In the genomic region with DNA sequence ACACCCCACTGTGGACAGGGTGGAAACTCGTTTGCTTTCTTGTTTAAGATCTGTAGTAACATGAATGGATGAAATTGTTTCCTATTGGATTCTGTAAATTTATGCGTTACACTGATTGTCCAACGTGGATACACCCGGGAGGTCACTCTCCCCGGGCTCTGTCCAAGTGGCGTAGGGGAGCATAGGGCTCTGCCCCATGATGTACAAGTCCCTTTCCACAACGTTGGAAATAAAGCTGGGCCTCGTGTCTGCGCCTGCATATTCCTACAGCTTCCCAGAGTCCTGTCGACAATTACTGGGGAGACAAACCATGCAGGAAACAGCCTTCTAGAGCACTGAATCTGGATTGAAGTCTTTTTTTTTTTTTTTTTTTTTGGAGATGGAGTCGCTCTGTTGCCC, we compare ENCODE assay signal across 8 cellular contexts. TPM values are rescaled to one million over a fixed set of nuclear protein-coding genes. Genes with fewer than 3 reads are reported as not detected.
DNase-seq lines count a peak whose midpoint lies in the region; ATAC-seq, FAIRE-seq and TF ChIP-seq lines count a peak whose summit lies in the region.

No MANE protein-coding gene starts in this region.

- H3K27ac ChIP-seq in A549 (peak overlapping the region; percentile 94 to 99), HL-60 (replicated peaks) (peak overlapping the region; percentile 90), left lung (peak overlapping the region; percentile 83 to 92)

- H3K9me3 ChIP-seq in A549: no peaks in the 10 kb centered on the region
- H3K9me3 ChIP-seq in left lung: no peaks in the 10 kb centered on the region

- H3K36me3 ChIP-seq in left lung: peaks cover 0 to 57% of the 10 kb centered on the region in 2 donors

- ATAC-seq in A549 (no peak), left lung (no peak)
- ATAC-seq in stimulated activated naive CD8-positive, alpha-beta T cell treated with anti-CD3 and anti-CD28 coated beads, Interleukin-15, amount 100 ng/mL, for 72 hours: no peak

- TF ChIP-seq EP300 in A549 (IDR thresholded peaks at IDR 0.05): no peak

- peaks cover 32% of the 10 kb centered on the region for H3K4me1 ChIP-seq in A549
- H3K4me1 ChIP-seq in left lung: peaks cover 32 to 52% of the 10 kb centered on the region in 2 donors

- TF ChIP-seq POLR2A in A549 (IDR thresholded peaks at IDR 0.05; ENCODE audit: low read length): no peak

- H3K4me3 Mint-ChIP-seq in stimulated activated naive CD8-positive, alpha-beta T cell treated with anti-CD3 and anti-CD28 coated beads, Interleukin-15, amount 100 ng/mL, for 72 hours: peak overlapping the region; percentile 94 to 95

- TF ChIP-seq CTCF in A549 (IDR thresholded peaks at IDR 0.05) (no peak), HL-60 (IDR thresholded peaks at IDR 0.05; ENCODE audit: insufficient read depth, low read length) (no peak), left lung (IDR thresholded peaks at IDR 0.05) (no peak)

- H3K27ac Mint-ChIP-seq in stimulated activated naive CD8-positive, alpha-beta T cell treated with anti-CD3 and anti-CD28 coated beads, Interleukin-15, amount 100 ng/mL, for 72 hours: peak overlapping the region; percentile 98 to 100

- POLR2A ChIA-PET in A549 (lab: Yijun Ruan, JAX): interaction anchor here (0.5 to 2.1 kb wide), 6 partner anchors 82 to 258 kb away, joined by 3 to 9 read pairs (median 5); partner anchors contain the start of gene PHACTR4

- no peaks in the 10 kb centered on the region for H3K9me3 Mint-ChIP-seq in stimulated activated naive CD8-positive, alpha-beta T cell treated with anti-CD3 and anti-CD28 coated beads, Interleukin-15, amount 100 ng/mL, for 72 hours

- H3K27me3 ChIP-seq in HL-60 (ENCODE audit: insufficient read depth, poor library complexity, severe bottlenecking) (no peaks in the 10 kb centered on the region), left lung (no peaks in the 10 kb centered on the region)

- peak overlapping the region; percentile 99 for H3K4me3 ChIP-seq in A549
- H3K4me3 ChIP-seq in HL-60 (replicated peaks; ENCODE audit: insufficient read depth, low read length): peak overlapping the region; percentile 70
- H3K4me3 ChIP-seq in left lung: peak overlapping the region; percentile 61 to 79

- peak overlapping the region; percentile 97 for H3K4me2 ChIP-seq in A549

- 3% methylated on average over 11 of the region's 11 CpGs for WGBS in A549 (ENCODE audit: missing lambda C conversion rate)

- CTCF ChIA-PET in A549 (lab: Yijun Ruan, JAX): no interaction called here

- DNase-seq in A549 (ENCODE audit: low read depth in 1 of 2, low spot score in 1 of 2) (no peak), HL-60 (ENCODE audit: low read depth in 1 of 2, low spot score in 1 of 2) (peak in 1 of 2 experiments; percentile 18), left lung (no peak), SKM-1 treated with dmso at 0.1 percent for 144 hours (lab: John Stamatoyannopoulos, UW; ENCODE audit: unreplicated experiment) (no peak), NCI-H146 treated with DMSO at 0.1 percent for 48 hours (lab: John Stamatoyannopoulos, UW; ENCODE audit: unreplicated experiment) (no peak), inferior parietal cortex (ENCODE audit: extremely low spot score) (no peak)
- peak; percentile 47 for DNase-seq in activated naive CD4-positive, alpha-beta T cell treated with anti-CD3 and anti-CD28 coated beads, Interleukin-2, amount 50 U/mL, for 16 hours
- DNase-seq in stimulated activated naive CD8-positive, alpha-beta T cell treated with anti-CD3 and anti-CD28 coated beads, Interleukin-15, amount 100 ng/mL, for 72 hours: peak; percentile 20 to 23

- H3K4me1 Mint-ChIP-seq in stimulated activated naive CD8-positive, alpha-beta T cell treated with anti-CD3 and anti-CD28 coated beads, Interleukin-15, amount 100 ng/mL, for 72 hours: peaks cover 48% of the 10 kb centered on the region

- no peak for FAIRE-seq in A549 (lab: Jason Lieb, UNC)

- no peak for TF ChIP-seq RAD21 in A549 (conservative IDR thresholded peaks at IDR 0.05 in 1 of 2, IDR thresholded peaks at IDR 0.05 in 1 of 2)

- no peaks in the 10 kb centered on the region for H3K27me3 Mint-ChIP-seq in stimulated activated naive CD8-positive, alpha-beta T cell treated with anti-CD3 and anti-CD28 coated beads, Interleukin-15, amount 100 ng/mL, for 72 hours

- intact Hi-C loops in left lung (cut with DNase I): no loop called here

TF ChIP-seq in A549, 52 proteins besides CTCF, POLR2A, EP300 and RAD21:
- TF ChIP-seq NPAS2 (CRISPR knock-in tag; IDR thresholded peaks at IDR 0.05; ENCODE audit: borderline replicate concordance) (no peak), CEBPB (IDR thresholded peaks at IDR 0.05) (no peak), MAX (IDR thresholded peaks at IDR 0.05) (no peak), CBX8 (IDR thresholded peaks at IDR 0.05) (no peak), ELK1 (IDR thresholded peaks at IDR 0.05; ENCODE audit: low read depth, low read length) (no peak), TFCP2L1 (CRISPR knock-in tag; IDR thresholded peaks at IDR 0.05) (no peak), FOSL2 (IDR thresholded peaks at IDR 0.05) (no peak), FOSL2 (CRISPR knock-in tag; IDR thresholded peaks at IDR 0.05) (no peak), MAZ (IDR thresholded peaks at IDR 0.05; ENCODE audit: borderline replicate concordance, low read depth, low read length) (no peak), ESRRA (IDR thresholded peaks at IDR 0.05; ENCODE audit: borderline replicate concordance, low read length) (no peak), FOSB (CRISPR knock-in tag; IDR thresholded peaks at IDR 0.05) (0 out of 2 replicates have a peak, but pooled peaks have one; percentile 44), ZC3H11A (IDR thresholded peaks at IDR 0.05) (no peak), RARB (CRISPR knock-in tag; IDR thresholded peaks at IDR 0.05) (0 out of 2 replicates have a peak, but pooled peaks have one; percentile 48), MAFK (IDR thresholded peaks at IDR 0.05; ENCODE audit: partially characterized antibody) (no peak), HOXB5 (CRISPR knock-in tag; IDR thresholded peaks at IDR 0.05) (no peak), JUNB (IDR thresholded peaks at IDR 0.05) (no peak), CHD4 (IDR thresholded peaks at IDR 0.05; ENCODE audit: borderline replicate concordance) (no peak), EHF (CRISPR knock-in tag; IDR thresholded peaks at IDR 0.05) (no peak), POLR2AphosphoS2 (conservative IDR thresholded peaks at IDR 0.05; ENCODE audit: low read length) (peak; percentile 9; the same call in 1 of the 2 replicates), HEYL (CRISPR knock-in tag; IDR thresholded peaks at IDR 0.05) (no peak), JUN (IDR thresholded peaks at IDR 0.05) (peak in 1 of 2 experiments; percentile 4; a peak in 2 of 5 replicates)
- TF ChIP-seq, protein P1, sequence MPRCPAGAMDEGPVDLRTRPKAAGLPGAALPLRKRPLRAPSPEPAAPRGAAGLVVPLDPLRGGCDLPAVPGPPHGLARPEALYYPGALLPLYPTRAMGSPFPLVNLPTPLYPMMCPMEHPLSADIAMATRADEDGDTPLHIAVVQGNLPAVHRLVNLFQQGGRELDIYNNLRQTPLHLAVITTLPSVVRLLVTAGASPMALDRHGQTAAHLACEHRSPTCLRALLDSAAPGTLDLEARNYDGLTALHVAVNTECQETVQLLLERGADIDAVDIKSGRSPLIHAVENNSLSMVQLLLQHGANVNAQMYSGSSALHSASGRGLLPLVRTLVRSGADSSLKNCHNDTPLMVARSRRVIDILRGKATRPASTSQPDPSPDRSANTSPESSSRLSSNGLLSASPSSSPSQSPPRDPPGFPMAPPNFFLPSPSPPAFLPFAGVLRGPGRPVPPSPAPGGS (IDR thresholded peaks at IDR 0.05): no peak
- TF ChIP-seq, protein P2, sequence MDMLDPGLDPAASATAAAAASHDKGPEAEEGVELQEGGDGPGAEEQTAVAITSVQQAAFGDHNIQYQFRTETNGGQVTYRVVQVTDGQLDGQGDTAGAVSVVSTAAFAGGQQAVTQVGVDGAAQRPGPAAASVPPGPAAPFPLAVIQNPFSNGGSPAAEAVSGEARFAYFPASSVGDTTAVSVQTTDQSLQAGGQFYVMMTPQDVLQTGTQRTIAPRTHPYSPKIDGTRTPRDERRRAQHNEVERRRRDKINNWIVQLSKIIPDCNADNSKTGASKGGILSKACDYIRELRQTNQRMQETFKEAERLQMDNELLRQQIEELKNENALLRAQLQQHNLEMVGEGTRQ (IDR thresholded peaks at IDR 0.05): no peak

RNA-seq across cellular contexts. Expression of gene RCC1, which starts 1.4 kb away (rescaled TPM):
- polyA plus RNA-seq in A549 (2011; rRNA removed) (42.1 and 52.1 TPM in 2 replicates), A549 (2017; fragmentation: RNase III; extraction: RNeasy Plus Mini Kit Qiagen cat#74134 plus additional on column Dnase treatment) (69.6 to 75.5 TPM (median 70.3 TPM) in 3 replicates)
- 81.3 and 85.4 TPM in 2 replicates for polyA plus RNA-seq in A549 (2012; cell fraction: cytosol; rRNA removed)
- 94.2 and 97.0 TPM in 2 replicates for polyA plus RNA-seq in A549 (2012; cell fraction: nucleus; rRNA removed)
- 48.4 and 61.0 TPM in 2 replicates for polyA minus RNA-seq in A549 (2011; rRNA and poly(A)+ RNA removed)
- 10 to 100 TPM; 35.5 to 36.3 TPM for total RNA-seq in left lung

RNA-seq across cellular contexts. Expression of gene TRNAU1AP, which starts 45.6 kb away (rescaled TPM):
- polyA plus RNA-seq in A549 (2011; rRNA removed) (23.8 and 25.5 TPM in 2 replicates), A549 (2017; fragmentation: RNase III; extraction: RNeasy Plus Mini Kit Qiagen cat#74134 plus additional on column Dnase treatment) (14.5 to 14.9 TPM (median 14.5 TPM) in 3 replicates)
- polyA plus RNA-seq in A549 (2012; cell fraction: cytosol; rRNA removed): 15.7 and 17.0 TPM in 2 replicates
- polyA plus RNA-seq in A549 (2012; cell fraction: nucleus; rRNA removed): 13.5 and 19.2 TPM in 2 replicates
- polyA minus RNA-seq in A549 (2011; rRNA and poly(A)+ RNA removed): 7.1 and 10.8 TPM in 2 replicates
- total RNA-seq in left lung: 10 to 100 TPM; 26.1 to 27.0 TPM

Comparison
In these comparisons a context has a peak if more than half of its experiments do, and no peak if none do; other contexts are left out.
1. DNase-seq: peak in activated naive CD4-positive, alpha-beta T cell treated with anti-CD3 and anti-CD28 coated beads, Interleukin-2, amount 50 U/mL, for 16 hours (single experiment) and stimulated activated naive CD8-positive, alpha-beta T cell treated with anti-CD3 and anti-CD28 coated beads, Interleukin-15, amount 100 ng/mL, for 72 hours (2 of 2); none in A549 (0 of 2), left lung (0 of 2), SKM-1 treated with dmso at 0.1 percent for 144 hours (single experiment), NCI-H146 treated with DMSO at 0.1 percent for 48 hours (single experiment) and inferior parietal cortex (single experiment).
2. Peak in every context shown above with its lines, with median percentiles within 50 percentile points of each other: H3K27ac ChIP-seq and H3K4me3 ChIP-seq.